ENCODE assay signal across 22 cellular contexts in genomic region chr10:62709200-62709599, GRCh38.
DNase-seq lines count a peak whose midpoint lies in the region; ATAC-seq and TF ChIP-seq lines count a peak whose summit lies in the region.
"Had no signal": no experiment of that assay in that cellular context is flagged by ENCODE, and none has a peak within 500 bp of the region (broad histone marks: within the 10 kb centered on the region; RNA-seq: fewer than 3 reads in every experiment).

No MANE protein-coding gene starts in this region.

- H3K4me3 ChIP-seq in DOHH2 (ENCODE audit: low read length) (no peak overlapping the region; the same call in 1 of the 2 replicates), OCI-LY3 (ENCODE audit: low read length) (0 out of 2 replicates have a peak overlapping the region, but pooled peaks have one; percentile 36)
- H3K4me3 ChIP-seq in CD4-positive, alpha-beta memory T cell (ENCODE audit: low read length in 2 of 2), result no peak overlapping the region
- H3K4me3 ChIP-seq: K562, SJCRH30 had no signal

- H3K27me3 Mint-ChIP-seq in stimulated activated naive B cell treated with anti-CD40 and anti-IgM and Interleukin-4, amounts not matched to agents 10 μg/mL and 1 μg/mL and 100 μg/mL, for 72 hours, result no peaks in the 10 kb centered on the region
- H3K27me3 Mint-ChIP-seq in CD4-positive, alpha-beta memory T cell, result no peaks in the 10 kb centered on the region
- H3K27me3 Mint-ChIP-seq: CD4-positive, alpha-beta T cell; T-helper 17 cell had no signal

- peaks cover 8 to 11% of the 10 kb centered on the region in 2 donors for H3K36me3 Mint-ChIP-seq in stimulated activated naive B cell treated with anti-CD40 and anti-IgM and Interleukin-4, amounts not matched to agents 10 μg/mL and 1 μg/mL and 100 μg/mL, for 72 hours
- no peaks in the 10 kb centered on the region for H3K36me3 Mint-ChIP-seq in CD4-positive, alpha-beta memory T cell

- 0 out of 2 replicates have a peak, but pooled peaks cover 3% of the 10 kb centered on the region for H3K9me3 ChIP-seq in DOHH2 (ENCODE audit: control insufficient read depth, insufficient read depth, low read length)
- H3K9me3 ChIP-seq in OCI-LY3 (ENCODE audit: insufficient read depth, low read length), result no peaks in the 10 kb centered on the region
- H3K9me3 ChIP-seq in CD4-positive, alpha-beta memory T cell (ENCODE audit: control insufficient read depth in 1 of 2, low read length in 2 of 2), result no peaks in the 10 kb centered on the region
- H3K9me3 ChIP-seq: BE2C, SJCRH30 had no signal

- no peak overlapping the region for H3K4me3 Mint-ChIP-seq in stimulated activated naive B cell treated with anti-CD40 and anti-IgM and Interleukin-4, amounts not matched to agents 10 μg/mL and 1 μg/mL and 100 μg/mL, for 72 hours
- no peak overlapping the region for H3K4me3 Mint-ChIP-seq in CD4-positive, alpha-beta memory T cell
- H3K4me3 Mint-ChIP-seq: CD4-positive, alpha-beta T cell; T-helper 17 cell had no signal

- H3F3A ChIP-seq in DOHH2 (ENCODE audit: control insufficient read depth, insufficient read depth), result no peaks in the 10 kb centered on the region

- CTCF ChIA-PET in CD4-positive, alpha-beta memory T cell (lab: Charles Lee; ENCODE audit: partially characterized antibody), result no interaction called here

- H3K27ac Mint-ChIP-seq in stimulated activated naive B cell treated with anti-CD40 and anti-IgM and Interleukin-4, amounts not matched to agents 10 μg/mL and 1 μg/mL and 100 μg/mL, for 72 hours, result peak overlapping the region; percentile 37
- H3K27ac Mint-ChIP-seq in CD4-positive, alpha-beta memory T cell, result no peak overlapping the region
- H3K27ac Mint-ChIP-seq: CD4-positive, alpha-beta T cell; T-helper 17 cell had no signal

- no peak overlapping the region for H3K9ac ChIP-seq in OCI-LY3 (ENCODE audit: low read length)

- POLR2A ChIA-PET in CD4-positive, alpha-beta memory T cell (lab: Charles Lee; ENCODE audit: partially characterized antibody), result no interaction called here

- no peak for DNase-seq in stimulated activated naive B cell treated with anti-CD40 and anti-IgM and Interleukin-4, amounts not matched to agents 10 μg/mL and 1 μg/mL and 100 μg/mL, for 72 hours
- DNase-seq in superior temporal gyrus (ENCODE audit: extremely low spot score) (no peak), omental fat pad (ENCODE audit: low spot score) (no peak)
- no peak for DNase-seq in CD4-positive, alpha-beta memory T cell
- DNase-seq: BE2C; CD4-positive, alpha-beta T cell; COR-L47; DMS53; NCI-H1092; NCI-H1417 treated with DMSO at 0.1 percent for 48 hours; NCI-H1694 treated with DMSO at 0.1 percent for 48 hours; NCI-H2081; NCI-H2227 treated with DMSO at 0.1 percent for 48 hours; NCI-H526 treated with DMSO at 0.1 percent for 48 hours; SJCRH30; T-helper 17 cell had no signal

- no peaks in the 10 kb centered on the region for H3K79me2 ChIP-seq in DOHH2 (ENCODE audit: control insufficient read depth, low read length)
- no peaks in the 10 kb centered on the region for H3K79me2 ChIP-seq in OCI-LY3 (ENCODE audit: low read length)

- no peaks in the 10 kb centered on the region for H4K20me1 ChIP-seq in DOHH2 (ENCODE audit: control insufficient read depth, insufficient read depth, low read depth, low read length)
- H4K20me1 ChIP-seq in OCI-LY3 (ENCODE audit: insufficient read depth, low read length), result no peaks in the 10 kb centered on the region

- H3K27me3 ChIP-seq in DOHH2 (ENCODE audit: control insufficient read depth, low read length) (no peaks in the 10 kb centered on the region), OCI-LY3 (ENCODE audit: low read depth, low read length) (no peaks in the 10 kb centered on the region)
- H3K27me3 ChIP-seq in CD4-positive, alpha-beta memory T cell (ENCODE audit: insufficient read depth, low read length), result no peaks in the 10 kb centered on the region
- H3K27me3 ChIP-seq: BE2C, SJCRH30 had no signal

- peaks cover 37 to 55% of the 10 kb centered on the region in 2 donors for H3K4me1 Mint-ChIP-seq in stimulated activated naive B cell treated with anti-CD40 and anti-IgM and Interleukin-4, amounts not matched to agents 10 μg/mL and 1 μg/mL and 100 μg/mL, for 72 hours
- no peaks in the 10 kb centered on the region for H3K4me1 Mint-ChIP-seq in CD4-positive, alpha-beta memory T cell

- intact Hi-C loops in CD4-positive, alpha-beta memory T cell (cut with micrococcal nuclease), result no loop called here

- H3K36me3 ChIP-seq in DOHH2 (ENCODE audit: control insufficient read depth, low read length) (no peaks in the 10 kb centered on the region), OCI-LY3 (replicated peaks; ENCODE audit: low read depth, low read length) (no peaks in the 10 kb centered on the region)
- no peaks in the 10 kb centered on the region for H3K36me3 ChIP-seq in CD4-positive, alpha-beta memory T cell (ENCODE audit: insufficient read depth, low read length)
- H3K36me3 ChIP-seq: BE2C, SJCRH30 had no signal

- H3K9me3 Mint-ChIP-seq in stimulated activated naive B cell treated with anti-CD40 and anti-IgM and Interleukin-4, amounts not matched to agents 10 μg/mL and 1 μg/mL and 100 μg/mL, for 72 hours, result peaks cover 14% of the 10 kb centered on the region in 2 donors
- H3K9me3 Mint-ChIP-seq in CD4-positive, alpha-beta memory T cell, result peaks cover 0 to 3% (median 0%) of the 10 kb centered on the region in 8 donors

- H3K4me2 ChIP-seq in DOHH2 (ENCODE audit: low read length) (peak overlapping the region; percentile 49; the same call in 1 of the 2 replicates), OCI-LY3 (ENCODE audit: low read length) (peak overlapping the region; percentile 70)

- peaks cover 35% of the 10 kb centered on the region for H3K4me1 ChIP-seq in DOHH2 (ENCODE audit: control insufficient read depth, low read length)
- H3K4me1 ChIP-seq in OCI-LY3 (ENCODE audit: low read length), result peaks cover 38% of the 10 kb centered on the region
- H3K4me1 ChIP-seq in CD4-positive, alpha-beta memory T cell (ENCODE audit: insufficient read depth, low read length), result no peaks in the 10 kb centered on the region
- H3K4me1 ChIP-seq: BE2C, SJCRH30 had no signal

- H3K27ac ChIP-seq in DOHH2 (ENCODE audit: low read depth, low read length), result no peak overlapping the region
- H3K27ac ChIP-seq in OCI-LY3 (ENCODE audit: low read length), result peak overlapping the region; percentile 20; the same call in 1 of the 2 replicates
- H3K27ac ChIP-seq in CD4-positive, alpha-beta memory T cell (ENCODE audit: low read depth, low read length), result no peak overlapping the region
- H3K27ac ChIP-seq: SJCRH30 had no signal

- 0 out of 2 replicates have a peak overlapping the region, but pooled peaks have one; percentile 74 for H2AFZ ChIP-seq in OCI-LY3 (ENCODE audit: low read depth, low read length)

- no peak for TF ChIP-seq CTCF in DOHH2 (IDR thresholded peaks at IDR 0.05; ENCODE audit: low read depth, low read length, poor library complexity, severe bottlenecking)
- no peak for TF ChIP-seq CTCF in OCI-LY3 (IDR thresholded peaks at IDR 0.05; ENCODE audit: low read depth, low read length)
- no peak for TF ChIP-seq CTCF in omental fat pad (IDR thresholded peaks at IDR 0.05)

- no peaks in the 10 kb centered on the region for H3K9me2 ChIP-seq in DOHH2 (replicated peaks; ENCODE audit: control insufficient read depth, low read length)

- peak; percentile 34 for ATAC-seq in HG02610 (IDR thresholded peaks at IDR 0.05; ENCODE audit: unreplicated experiment)
- ATAC-seq in stimulated activated naive B cell treated with anti-CD40 and anti-IgM and Interleukin-4, amounts not matched to agents 10 μg/mL and 1 μg/mL and 100 μg/mL, for 72 hours (replicated peaks), result no peak
- ATAC-seq in omental fat pad (ENCODE audit: low FRiP score), result no peak
- ATAC-seq: K562, Right ventricle myocardium inferior, SK-N-SH treated with all-trans-retinoic acid at 6 μM for 48 hours, T-helper 17 cell had no signal
